Comparison of ENCODE assay signal across 3 cellular contexts in the genomic region with DNA sequence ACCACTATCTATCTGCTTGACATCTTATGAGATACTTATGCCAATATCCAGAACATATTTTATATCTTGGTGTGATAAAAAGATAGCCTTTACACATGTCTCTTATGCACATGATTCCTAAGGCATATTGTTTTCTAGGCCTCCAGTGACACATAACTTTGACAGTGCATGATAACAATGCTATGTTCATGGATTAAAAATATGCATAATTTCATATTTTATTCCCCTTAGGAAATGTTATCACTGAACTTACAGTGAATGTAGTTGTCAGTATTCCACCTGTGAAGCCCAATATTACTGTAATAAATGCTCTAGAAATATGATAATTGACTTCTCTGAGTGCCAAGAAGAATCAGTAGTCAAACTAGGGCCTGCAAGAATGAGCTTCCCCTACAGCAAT.
"Had no signal": no experiment of that assay in that cellular context is flagged by ENCODE, and none has a peak within 500 bp of the region (broad histone marks: within the 10 kb centered on the region; RNA-seq: fewer than 3 reads in every experiment).

No MANE protein-coding gene starts in this region.

- DNase-seq: GDM1, GF-D8 had no signal

- H3K4me3 ChIP-seq: GM12878 had no signal
